38 cellular contexts compared by ENCODE assay signal in genomic region chr16:89547291-89547690, GRCh38.
"Had no signal": no experiment of that assay in that cellular context is flagged by ENCODE, and none has a peak within 500 bp of the region (broad histone marks: within the 10 kb centered on the region; RNA-seq: fewer than 3 reads in every experiment).

No MANE protein-coding gene starts in this region.

- H3K4me3 Mint-ChIP-seq: activated B cell treated with CpG ODN at 0.5 μM for 24 hours; activated CD4-positive, alpha-beta memory T cell treated with anti-CD3 and anti-CD28 coated beads for 36 hours; activated CD4-positive, alpha-beta T cell treated with anti-CD3 and anti-CD28 coated beads, Interleukin-2, amount 10 ng/mL, durations not matched to agents 24 days and 14 days; activated CD8-positive, alpha-beta T cell treated with anti-CD3 and anti-CD28 coated beads for 36 hours; activated naive CD8-positive, alpha-beta T cell treated with anti-CD3 and anti-CD28 coated beads, Interleukin-2, amount 10 ng/mL, durations not matched to agents 7 days and 5 days; activated T-cell treated with anti-CD3 and anti-CD28 coated beads, Interleukin-2, amount 50 U/mL, for 4 hours; activated T-cell treated with anti-CD3 and anti-CD28 coated beads, Interleukin-2, amount 50 U/mL, for 72 hours; activated T-helper 1 cell treated with anti-CD3 and anti-CD28 coated beads, Interleukin-12 subunit alpha, Interleukin-12 subunit beta, Interleukin-2, Interleukin-4 antibody, amounts not matched to agents 30 ng/mL and 10 ng/mL and 1 ng/mL, durations not matched to agents 14 hours and 24 hours and 36 hours; activated T-helper 17 cell treated with anti-CD3 and anti-CD28 coated beads, Interleukin-2, amount 50 U/mL, for 72 hours; T-helper 1 cell treated with Interleukin-12 subunit alpha and Interleukin-12 subunit beta and Interleukin-4 antibody, amounts not matched to agents 30 μg/mL and 1 μg/mL, for 36 hours; T-helper 2 cell treated with Interferon-gamma antibody and Interleukin-4, amounts not matched to agents 5 μg/mL and 100 μg/mL, for 36 hours had no signal

- H3K27ac ChIP-seq: adrenal gland, body of pancreas, brain microvascular endothelial cell, breast epithelium, cardiac muscle cell, VCaP had no signal

- H3K9me3 ChIP-seq: adrenal gland, body of pancreas, breast epithelium had no signal

- ATAC-seq: activated CD8-positive, alpha-beta T cell treated with anti-CD3 and anti-CD28 coated beads for 36 hours; activated naive CD4-positive, alpha-beta T cell treated with anti-CD3 and anti-CD28 coated beads, Interleukin-2, amount 50 U/mL, for 72 hours; activated T-cell treated with anti-CD3 and anti-CD28 coated beads, Interleukin-2, amount 50 U/mL, for 4 hours; activated T-cell treated with anti-CD3 and anti-CD28 coated beads, Interleukin-2, amount 50 U/mL, for 72 hours; activated T-helper 17 cell treated with anti-CD3 and anti-CD28 coated beads, Interleukin-2, amount 50 U/mL, for 72 hours; body of pancreas had no signal

- H3K4me1 ChIP-seq: adrenal gland, body of pancreas, breast epithelium had no signal

- H3K27me3 ChIP-seq: adrenal gland, body of pancreas, brain microvascular endothelial cell, breast epithelium, cardiac muscle cell had no signal

- H3K4me1 Mint-ChIP-seq: activated T-helper 17 cell treated with anti-CD3 and anti-CD28 coated beads, Interleukin-2, amount 50 U/mL, for 72 hours had no signal

- H3K27me3 Mint-ChIP-seq: activated B cell treated with CpG ODN at 0.5 μM for 24 hours; activated CD4-positive, alpha-beta memory T cell treated with anti-CD3 and anti-CD28 coated beads for 36 hours; activated CD4-positive, alpha-beta T cell treated with anti-CD3 and anti-CD28 coated beads, Interleukin-2, amount 10 ng/mL, durations not matched to agents 24 days and 14 days; activated CD8-positive, alpha-beta T cell treated with anti-CD3 and anti-CD28 coated beads for 36 hours; activated naive CD8-positive, alpha-beta T cell treated with anti-CD3 and anti-CD28 coated beads, Interleukin-2, amount 10 ng/mL, durations not matched to agents 7 days and 5 days; activated T-helper 17 cell treated with anti-CD3 and anti-CD28 coated beads, Interleukin-2, amount 50 U/mL, for 72 hours had no signal

- DNase-seq: activated B cell treated with CpG ODN at 0.5 μM for 24 hours; activated CD4-positive, alpha-beta memory T cell treated with anti-CD3 and anti-CD28 coated beads for 36 hours; activated CD4-positive, alpha-beta T cell treated with anti-CD3 and anti-CD28 coated beads for 4 hours; activated CD4-positive, alpha-beta T cell treated with anti-CD3 and anti-CD28 coated beads, Interleukin-2, amount 10 ng/mL, durations not matched to agents 24 days and 14 days; activated CD4-positive, alpha-beta T cell treated with anti-CD3 and anti-CD28 coated beads, Interleukin-2, amount 50 U/mL, for 1 hour; activated CD4-positive, alpha-beta T cell treated with anti-CD3 and anti-CD28 coated beads, Interleukin-2, amount 50 U/mL, for 4 hours; activated CD4-positive, CD25-positive, alpha-beta regulatory T cell treated with anti-CD3 and anti-CD28 coated beads, Interleukin-2, amount 50 U/mL, for 72 hours; activated CD8-positive, alpha-beta memory T cell treated with anti-CD3 and anti-CD28 coated beads, Interleukin-2, amount 50 U/mL, for 4 hours; activated CD8-positive, alpha-beta T cell treated with anti-CD3 and anti-CD28 coated beads for 36 hours; activated effector memory CD4-positive, alpha-beta T cell treated with anti-CD3 and anti-CD28 coated beads, Interleukin-2, amount 50 U/mL, for 16 hours; activated gamma-delta T cell treated with Interleukin-2 at 50 U/mL for 16 hours; activated naive CD4-positive, alpha-beta T cell; activated naive CD4-positive, alpha-beta T cell treated with anti-CD3 and anti-CD28 coated beads, Interleukin-2, amount 50 U/mL, for 16 hours; activated naive CD8-positive, alpha-beta T cell treated with anti-CD3 and anti-CD28 coated beads, Interleukin-2, amount 10 ng/mL, durations not matched to agents 7 days and 5 days; activated T-cell treated with anti-CD3 and anti-CD28 coated beads for 4 hours; activated T-cell treated with anti-CD3 and anti-CD28 coated beads, Interleukin-2, amount 50 U/mL, for 1 hour; activated T-cell treated with anti-CD3 and anti-CD28 coated beads, Interleukin-2, amount 50 U/mL, for 4 hours; activated T-cell treated with anti-CD3 and anti-CD28 coated beads, Interleukin-2, amount 50 U/mL, for 72 hours; adrenal gland; amniotic stem cell; aorta; body of pancreas; brain microvascular endothelial cell; caudate nucleus; SW 1271; T-helper 1 cell; T-helper 2 cell; T-helper 9 cell had no signal

- FAIRE-seq: astrocyte, TTC549 had no signal

- H3K9me3 Mint-ChIP-seq: activated B cell treated with CpG ODN at 0.5 μM for 24 hours; activated CD4-positive, alpha-beta memory T cell treated with anti-CD3 and anti-CD28 coated beads for 36 hours; activated CD4-positive, alpha-beta T cell treated with anti-CD3 and anti-CD28 coated beads, Interleukin-2, amount 10 ng/mL, durations not matched to agents 24 days and 14 days; activated CD8-positive, alpha-beta T cell treated with anti-CD3 and anti-CD28 coated beads for 36 hours; activated naive CD4-positive, alpha-beta T cell treated with anti-CD3 and anti-CD28 coated beads, Interleukin-2, amount 50 U/mL, for 72 hours; activated naive CD8-positive, alpha-beta T cell treated with anti-CD3 and anti-CD28 coated beads, Interleukin-2, amount 10 ng/mL, durations not matched to agents 7 days and 5 days; activated T-cell treated with anti-CD3 and anti-CD28 coated beads, Interleukin-2, amount 50 U/mL, for 4 hours; activated T-cell treated with anti-CD3 and anti-CD28 coated beads, Interleukin-2, amount 50 U/mL, for 72 hours; activated T-helper 1 cell treated with anti-CD3 and anti-CD28 coated beads, Interleukin-12 subunit alpha, Interleukin-12 subunit beta, Interleukin-2, Interleukin-4 antibody, amounts not matched to agents 30 ng/mL and 10 ng/mL and 1 ng/mL, durations not matched to agents 14 hours and 24 hours and 36 hours; activated T-helper 17 cell treated with anti-CD3 and anti-CD28 coated beads, Interleukin-2, amount 50 U/mL, for 72 hours; T-helper 1 cell treated with Interleukin-12 subunit alpha and Interleukin-12 subunit beta and Interleukin-4 antibody, amounts not matched to agents 30 μg/mL and 1 μg/mL, for 36 hours; T-helper 2 cell treated with Interferon-gamma antibody and Interleukin-4, amounts not matched to agents 5 μg/mL and 100 μg/mL, for 36 hours had no signal

- H3K4me3 ChIP-seq: adrenal gland, body of pancreas, breast epithelium, cardiac muscle cell had no signal

- H3K27ac Mint-ChIP-seq: activated B cell treated with CpG ODN at 0.5 μM for 24 hours; activated CD4-positive, alpha-beta memory T cell treated with anti-CD3 and anti-CD28 coated beads for 36 hours; activated T-cell treated with anti-CD3 and anti-CD28 coated beads, Interleukin-2, amount 50 U/mL, for 72 hours; activated T-helper 1 cell treated with anti-CD3 and anti-CD28 coated beads, Interleukin-12 subunit alpha, Interleukin-12 subunit beta, Interleukin-2, Interleukin-4 antibody, amounts not matched to agents 30 ng/mL and 10 ng/mL and 1 ng/mL, durations not matched to agents 14 hours and 24 hours and 36 hours; activated T-helper 17 cell treated with anti-CD3 and anti-CD28 coated beads, Interleukin-2, amount 50 U/mL, for 72 hours; T-helper 1 cell treated with Interleukin-12 subunit alpha and Interleukin-12 subunit beta and Interleukin-4 antibody, amounts not matched to agents 30 μg/mL and 1 μg/mL, for 36 hours; T-helper 2 cell treated with Interferon-gamma antibody and Interleukin-4, amounts not matched to agents 5 μg/mL and 100 μg/mL, for 36 hours had no signal
